ENCODE assay signal across 29 cellular contexts in the genomic region with DNA sequence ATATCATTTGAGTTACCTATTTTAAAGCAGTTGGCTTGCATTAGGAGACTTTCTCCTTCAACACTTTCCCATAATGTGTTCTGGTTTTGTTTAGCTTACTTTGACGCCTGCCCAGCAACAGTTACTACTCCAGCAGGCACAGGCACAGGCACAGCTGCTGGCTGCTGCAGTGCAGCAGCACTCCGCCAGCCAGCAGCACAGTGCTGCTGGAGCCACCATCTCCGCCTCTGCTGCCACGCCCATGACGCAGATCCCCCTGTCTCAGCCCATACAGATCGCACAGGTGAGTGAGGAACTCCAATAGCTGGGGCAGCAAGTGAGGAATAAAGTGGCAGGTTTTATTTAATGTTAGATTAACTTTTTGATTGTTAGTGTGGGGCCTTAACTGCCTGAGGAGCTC.
DNase-seq lines count a peak whose midpoint lies in the region; ATAC-seq, FAIRE-seq and TF ChIP-seq lines count a peak whose summit lies in the region.
"Had no signal": no experiment of that assay in that cellular context is flagged by ENCODE, and none has a peak within 500 bp of the region (broad histone marks: within the 10 kb centered on the region; RNA-seq: fewer than 3 reads in every experiment).

No MANE protein-coding gene starts in this region.

- no peak overlapping the region for H3K4me2 ChIP-seq in K562 (ENCODE audit: insufficient read depth, low read length)
- H3K4me2 ChIP-seq: BLaER1 had no signal

- no peak for FAIRE-seq in K562 (lab: Jason Lieb, UNC)
- FAIRE-seq: frontal cortex, GM12878, urothelium cell line had no signal

- H3K36me3 Mint-ChIP-seq in immature natural killer cell = peaks cover 4 to 16% (median 13%) of the 10 kb centered on the region in 3 donors

- H3K27me3 Mint-ChIP-seq in immature natural killer cell (ENCODE audit: low read depth in 3 of 3) = peaks cover 0 to 2% (median 0%) of the 10 kb centered on the region in 3 donors

- no peaks in the 10 kb centered on the region for H3K9me1 ChIP-seq in K562 (ENCODE audit: control insufficient read depth, insufficient read depth, low read length)

- TF ChIP-seq POLR2A in K562 (conservative IDR thresholded peaks at IDR 0.05) = no peak

- peak overlapping the region; percentile 16; the same call in 1 of the 2 replicates for H3K4me3 ChIP-seq in BE2C (ENCODE audit: low read depth, low read length)
- H3K4me3 ChIP-seq in K562 = no peak overlapping the region
- H3K4me3 ChIP-seq: BLaER1, coronary artery, GM12878, lung, prostate gland, sigmoid colon, suprapubic skin had no signal

- H3K27ac Mint-ChIP-seq in immature natural killer cell = no peak overlapping the region

- no peaks in the 10 kb centered on the region for H3K9me3 Mint-ChIP-seq in immature natural killer cell

- ATAC-seq in K562 = peak; percentile 65
- no peak for ATAC-seq in HG03520 (IDR thresholded peaks at IDR 0.05; ENCODE audit: unreplicated experiment)
- ATAC-seq in GM21737 (IDR thresholded peaks at IDR 0.05; ENCODE audit: unreplicated experiment) = no peak
- ATAC-seq in omental fat pad (ENCODE audit: low FRiP score) = no peak
- ATAC-seq: GM12878, Panc1 had no signal

- no peaks in the 10 kb centered on the region for H3K79me2 ChIP-seq in K562 (ENCODE audit: control insufficient read depth, insufficient read depth, low read length)

- peaks cover 17% of the 10 kb centered on the region for H3K4me1 ChIP-seq in BE2C
- H3K4me1 ChIP-seq in K562 (replicated peaks in 1 of 2; ENCODE audit: control insufficient read depth in 2 of 2, insufficient read depth in 2 of 2, low read length in 2 of 2) = peaks cover 4 to 6% of the 10 kb centered on the region in 2 experiments; a peak in 4 of 5 replicates
- H3K4me1 ChIP-seq: BLaER1, prostate gland had no signal

- H3K36me3 ChIP-seq in BE2C (no peaks in the 10 kb centered on the region), K562 (ENCODE audit: control insufficient read depth, insufficient read depth, low read length) (0 out of 3 replicates have a peak, but pooled peaks cover 3% of the 10 kb centered on the region)
- H3K36me3 ChIP-seq: prostate gland had no signal

- TF ChIP-seq CTCF in BE2C (IDR thresholded peaks at IDR 0.05; ENCODE audit: low read depth, low read length) = peak; percentile 68
- no peak for TF ChIP-seq CTCF in K562 (IDR thresholded peaks at IDR 0.05 in 2 of 3, conservative IDR thresholded peaks at IDR 0.05 in 1 of 3; ENCODE audit: insufficient read depth in 2 of 3, low read depth in 1 of 3, low read length in 3 of 3)
- TF ChIP-seq CTCF in omental fat pad (IDR thresholded peaks at IDR 0.05) = no peak

- H3K9ac ChIP-seq in K562 (ENCODE audit: insufficient read depth in 1 of 2, low read depth in 2 of 2, low read length in 2 of 2) = peak overlapping the region in 1 of 2 experiments; percentile 39; a peak in 1 of 4 replicates
- H3K9ac ChIP-seq: BLaER1 had no signal

- POLR2A ChIA-PET in K562 (lab: Yijun Ruan, JAX) = interaction anchor here (0.6 to 1.1 kb wide), 4 partner anchors 9 to 330 kb away, joined by 3 to 7 read pairs (median 4); a partner anchor contains a TSS

- BruUV-seq in K562 (replicated peaks; lab: Mats Ljungman, UMichigan) = no TSS peak

- intact Hi-C loops in K562 (cut with micrococcal nuclease) = no loop called here

- no peak for TF ChIP-seq EP300 in K562 (IDR thresholded peaks at IDR 0.05; ENCODE audit: low read length)

- no peak for TF ChIP-seq RAD21 in K562 (CRISPR knock-in tag; conservative IDR thresholded peaks at IDR 0.05 in 1 of 2, IDR thresholded peaks at IDR 0.05 in 1 of 2)

- no peak overlapping the region for H3K27ac ChIP-seq in K562 (ENCODE audit: extremely low read depth, low read depth, low read length)
- H3K27ac ChIP-seq: BLaER1, coronary artery, prostate gland, sigmoid colon, suprapubic skin had no signal

- DNase-seq in BE2C = peak; percentile 81
- DNase-seq in D341Med (ENCODE audit: low spot score) = peak; percentile 73
- no peak for DNase-seq in K562 (ENCODE audit: extremely low read depth in 1 of 4, low spot score in 3 of 4)
- DNase-seq in iPS-NIHi11 (ENCODE audit: low spot score) = peak; percentile 43
- no peak for DNase-seq in immature natural killer cell
- DNase-seq in omental fat pad (ENCODE audit: low spot score) = no peak
- DNase-seq: activated CD4-positive, alpha-beta T cell treated with anti-CD3 and anti-CD28 coated beads, Interleukin-2, amount 50 U/mL, for 48 hours; activated naive CD4-positive, alpha-beta T cell treated with anti-CD3 and anti-CD28 coated beads, Interleukin-2, amount 50 U/mL, for 16 hours; DND-41; effector memory CD4-positive, alpha-beta T cell; hypothalamus; Kasumi-1; NCI-H1436 treated with DMSO at 0.1 percent for 48 hours; NCI-H2171; NCI-H510A treated with DMSO at 0.1 percent for 48 hours; sigmoid colon; stimulated activated naive CD4-positive, alpha-beta T cell; T-helper 1 cell had no signal

- H3K4me1 Mint-ChIP-seq in immature natural killer cell = no peaks in the 10 kb centered on the region

- H3K27me3 ChIP-seq in BE2C (no peaks in the 10 kb centered on the region), K562 (ENCODE audit: control insufficient read depth in 2 of 2, insufficient read depth in 2 of 2, low read length in 2 of 2) (no peaks in the 10 kb centered on the region)
- H3K27me3 ChIP-seq: BLaER1, sigmoid colon, suprapubic skin had no signal

- WGBS in K562 (ENCODE audit: insufficient coverage, low coverage, missing lambda C conversion rate) = 90% methylated on average over 6 of the region's 6 CpGs

- H3K4me3 Mint-ChIP-seq in immature natural killer cell = no peak overlapping the region

- no peak overlapping the region for H2AFZ ChIP-seq in K562 (ENCODE audit: low read depth, low read length)

- H3K9me3 ChIP-seq in BE2C (no peaks in the 10 kb centered on the region), K562 (replicated peaks; ENCODE audit: control insufficient read depth, insufficient read depth, low read depth, low read length) (no peaks in the 10 kb centered on the region)
- H3K9me3 ChIP-seq: prostate gland, sigmoid colon, suprapubic skin had no signal

- in situ Hi-C loops in K562 (cut with MboI) = no loop called here

- no peaks in the 10 kb centered on the region for H4K20me1 ChIP-seq in K562 (replicated peaks; ENCODE audit: control insufficient read depth, insufficient read depth, low read length)
- H4K20me1 ChIP-seq: BLaER1 had no signal

- CTCF ChIA-PET in K562 (lab: Yijun Ruan, JAX; ENCODE audit: low intra/inter-chr PET ratio) = no interaction called here

TF ChIP-seq in K562, 482 proteins besides CTCF, POLR2A, EP300 and RAD21 (continues in another document):
- TF ChIP-seq, protein P1, sequence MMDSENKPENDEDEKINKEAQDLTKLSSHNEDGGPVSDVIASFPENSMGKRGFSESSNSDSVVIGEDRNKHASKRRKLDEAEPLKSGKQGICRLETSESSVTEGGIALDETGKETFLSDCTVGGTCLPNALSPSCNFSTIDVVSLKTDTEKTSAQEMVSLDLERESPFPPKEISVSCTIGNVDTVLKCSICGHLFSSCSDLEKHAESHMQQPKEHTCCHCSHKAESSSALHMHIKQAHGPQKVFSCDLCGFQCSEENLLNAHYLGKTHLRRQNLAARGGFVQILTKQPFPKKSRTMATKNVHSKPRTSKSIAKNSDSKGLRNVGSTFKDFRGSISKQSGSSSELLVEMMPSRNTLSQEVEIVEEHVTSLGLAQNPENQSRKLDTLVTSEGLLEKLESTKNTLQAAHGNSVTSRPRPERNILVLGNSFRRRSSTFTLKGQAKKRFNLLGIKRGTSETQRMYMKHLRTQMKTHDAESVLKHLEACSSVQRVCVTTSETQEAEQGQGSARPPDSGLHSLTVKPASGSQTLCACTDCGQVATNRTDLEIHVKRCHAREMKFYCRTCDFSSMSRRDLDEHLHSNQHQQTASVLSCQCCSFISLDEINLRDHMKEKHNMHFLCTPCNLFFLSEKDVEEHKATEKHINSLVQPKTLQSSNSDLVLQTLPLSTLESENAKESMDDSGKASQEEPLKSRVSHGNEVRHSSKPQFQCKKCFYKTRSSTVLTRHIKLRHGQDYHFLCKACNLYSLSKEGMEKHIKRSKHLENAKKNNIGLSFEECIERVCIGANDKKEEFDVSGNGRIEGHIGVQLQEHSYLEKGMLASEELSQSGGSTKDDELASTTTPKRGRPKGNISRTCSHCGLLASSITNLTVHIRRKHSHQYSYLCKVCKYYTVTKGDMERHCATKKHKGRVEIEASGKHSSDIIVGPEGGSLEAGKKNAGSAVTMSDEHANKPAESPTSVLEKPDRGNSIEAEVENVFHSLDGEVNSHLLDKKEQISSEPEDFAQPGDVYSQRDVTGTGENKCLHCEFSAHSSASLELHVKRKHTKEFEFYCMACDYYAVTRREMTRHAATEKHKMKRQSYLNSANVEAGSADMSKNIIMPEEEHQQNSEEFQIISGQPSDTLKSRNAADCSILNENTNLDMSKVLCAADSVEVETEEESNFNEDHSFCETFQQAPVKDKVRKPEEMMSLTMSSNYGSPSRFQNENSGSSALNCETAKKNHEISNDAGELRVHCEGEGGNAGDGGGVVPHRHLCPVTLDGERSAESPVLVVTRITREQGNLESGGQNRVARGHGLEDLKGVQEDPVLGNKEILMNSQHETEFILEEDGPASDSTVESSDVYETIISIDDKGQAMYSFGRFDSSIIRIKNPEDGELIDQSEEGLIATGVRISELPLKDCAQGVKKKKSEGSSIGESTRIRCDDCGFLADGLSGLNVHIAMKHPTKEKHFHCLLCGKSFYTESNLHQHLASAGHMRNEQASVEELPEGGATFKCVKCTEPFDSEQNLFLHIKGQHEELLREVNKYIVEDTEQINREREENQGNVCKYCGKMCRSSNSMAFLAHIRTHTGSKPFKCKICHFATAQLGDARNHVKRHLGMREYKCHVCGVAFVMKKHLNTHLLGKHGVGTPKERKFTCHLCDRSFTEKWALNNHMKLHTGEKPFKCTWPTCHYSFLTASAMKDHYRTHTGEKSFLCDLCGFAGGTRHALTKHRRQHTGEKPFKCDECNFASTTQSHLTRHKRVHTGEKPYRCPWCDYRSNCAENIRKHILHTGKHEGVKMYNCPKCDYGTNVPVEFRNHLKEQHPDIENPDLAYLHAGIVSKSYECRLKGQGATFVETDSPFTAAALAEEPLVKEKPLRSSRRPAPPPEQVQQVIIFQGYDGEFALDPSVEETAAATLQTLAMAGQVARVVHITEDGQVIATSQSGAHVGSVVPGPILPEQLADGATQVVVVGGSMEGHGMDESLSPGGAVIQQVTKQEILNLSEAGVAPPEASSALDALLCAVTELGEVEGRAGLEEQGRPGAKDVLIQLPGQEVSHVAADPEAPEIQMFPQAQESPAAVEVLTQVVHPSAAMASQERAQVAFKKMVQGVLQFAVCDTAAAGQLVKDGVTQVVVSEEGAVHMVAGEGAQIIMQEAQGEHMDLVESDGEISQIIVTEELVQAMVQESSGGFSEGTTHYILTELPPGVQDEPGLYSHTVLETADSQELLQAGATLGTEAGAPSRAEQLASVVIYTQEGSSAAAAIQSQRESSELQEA (IDR thresholded peaks at IDR 0.05; ENCODE audit: low read depth) = no peak

Comparison
In these comparisons a context has a peak if more than half of its experiments do, and no peak if none do; other contexts are left out.
1. DNase-seq: peak in BE2C (single experiment), D341Med (single experiment) and iPS-NIHi11 (single experiment); none in K562 (0 of 4), immature natural killer cell (0 of 3) and omental fat pad (single experiment).